In genomic region chr19:55228015-55228391, GRCh38 we compare ENCODE assay signal across 16 cellular contexts. TPM values are rescaled to one million over a fixed set of nuclear protein-coding genes. Genes with fewer than 3 reads are reported as not detected.
DNase-seq lines count a peak whose midpoint lies in the region; ATAC-seq and TF ChIP-seq lines count a peak whose summit lies in the region.
"Had no signal": no experiment of that assay in that cellular context is flagged by ENCODE, and none has a peak within 500 bp of the region (broad histone marks: within the 10 kb centered on the region; RNA-seq: fewer than 3 reads in every experiment).

No MANE protein-coding gene starts in this region.

- no peak for TF ChIP-seq POLR2A in gastrocnemius medialis (IDR thresholded peaks at IDR 0.05)
- no peak for TF ChIP-seq POLR2A in vagina (IDR thresholded peaks at IDR 0.05)

- DNase-seq in Caco-2 (no peak), WTC11 (ENCODE audit: low spot score) (no peak), gastrocnemius medialis (no peak), ACHN (no peak), vagina (ENCODE audit: extremely low spot score in 2 of 2) (no peak)
- DNase-seq: activated CD8-positive, alpha-beta memory T cell treated with anti-CD3 and anti-CD28 coated beads, Interleukin-2, amount 50 U/mL, for 48 hours; cerebellar nuclear complex; GF-D8; immature natural killer cell; NCI-H774; T-helper 1 cell had no signal

- H3K4me3 Mint-ChIP-seq in Caco-2 (ENCODE audit: unreplicated experiment) (peak overlapping the region; percentile 60), WTC11 (no peak overlapping the region)
- H3K4me3 Mint-ChIP-seq: immature natural killer cell had no signal

- TF ChIP-seq CTCF in Caco-2 (IDR thresholded peaks at IDR 0.05; ENCODE audit: insufficient read depth in 1 of 2, low read depth in 1 of 2, low read length in 1 of 2, severe bottlenecking in 1 of 2, unreplicated experiment in 1 of 2): no peak
- no peak for TF ChIP-seq CTCF in WTC11 (IDR thresholded peaks at IDR 0.05)
- no peak for TF ChIP-seq CTCF in liver (IDR thresholded peaks at IDR 0.05; ENCODE audit: low read depth, low read length, missing input control)
- TF ChIP-seq CTCF in gastrocnemius medialis (IDR thresholded peaks at IDR 0.05 in 4 of 5, conservative IDR thresholded peaks at IDR 0.05 in 1 of 5): no peak
- no peak for TF ChIP-seq CTCF in vagina (IDR thresholded peaks at IDR 0.05)

- peaks cover 4% of the 10 kb centered on the region for H3K36me3 ChIP-seq in Caco-2 (ENCODE audit: control insufficient read depth, insufficient read depth, low read length)
- peaks cover 8 to 25% (median 11%) of the 10 kb centered on the region in 4 donors for H3K36me3 ChIP-seq in liver (ENCODE audit: control insufficient read depth in 4 of 4, insufficient read depth in 3 of 4, low read depth in 1 of 4, low read length in 3 of 4)
- H3K36me3 ChIP-seq in gastrocnemius medialis: peaks cover 0 to 51% of the 10 kb centered on the region in 2 donors
- H3K36me3 ChIP-seq in vagina: peaks cover 0 to 46% of the 10 kb centered on the region in 2 donors

- TF ChIP-seq RAD21 in liver (IDR thresholded peaks at IDR 0.05): no peak

- POLR2A ChIA-PET in Caco-2 (lab: Charles Lee): no interaction called here
- POLR2A ChIA-PET in WTC11 (lab: Charles Lee): no interaction called here

- H3K27ac Mint-ChIP-seq in Caco-2 (ENCODE audit: unreplicated experiment): peak overlapping the region; percentile 98
- peak overlapping the region; percentile 23; the same call in 1 of the 2 replicates for H3K27ac Mint-ChIP-seq in WTC11

- intact Hi-C loops in Caco-2 (cut with micrococcal nuclease; ENCODE audit: unreplicated experiment): loop anchor here (1.0 kb wide), 2 partner anchors 16 to 31 kb away; partner anchors contain the start of gene PPP6R1
- intact Hi-C loops in gastrocnemius medialis (cut with DNase I; ENCODE audit: low total_unique reads): no loop called here
- intact Hi-C loops in vagina (cut with DNase I): no loop called here

- CTCF ChIA-PET in Caco-2 (lab: Charles Lee): no interaction called here
- CTCF ChIA-PET in WTC11 (lab: Charles Lee): interaction anchor here (0.6 to 1.3 kb wide), 2 partner anchors 17 to 20 kb away, joined by 4 read pairs; no protein-coding TSS in a partner anchor

- ATAC-seq in WTC11 (no peak), gastrocnemius medialis (no peak)
- ATAC-seq: activated CD4-positive, CD25-positive, alpha-beta regulatory T cell treated with anti-CD3 and anti-CD28 coated beads, Interleukin-2, amount 50 U/mL, for 24 hours; gastroesophageal sphincter had no signal

- peak overlapping the region; percentile 9 to 62 for H3K9ac ChIP-seq in liver (ENCODE audit: low read depth in 1 of 2, low read length in 2 of 2)

- H3K36me3 Mint-ChIP-seq in Caco-2 (ENCODE audit: insufficient read depth, unreplicated experiment) (peaks cover 76% of the 10 kb centered on the region), WTC11 (peaks cover 4% of the 10 kb centered on the region)

- H3K9me3 Mint-ChIP-seq in Caco-2 (ENCODE audit: unreplicated experiment): no peaks in the 10 kb centered on the region
- H3K9me3 Mint-ChIP-seq in WTC11: no peaks in the 10 kb centered on the region
- H3K9me3 Mint-ChIP-seq: immature natural killer cell had no signal

- no TSS peak for BruUV-seq in Caco-2 (replicated peaks; lab: Mats Ljungman, UMichigan)

- H3K4me3 ChIP-seq in Caco-2 (ENCODE audit: low read depth, low read length) (peak overlapping the region; percentile 42), liver (ENCODE audit: low read depth in 1 of 3, low read length in 3 of 3) (peak overlapping the region; percentile 26 to 42 (median 29)), gastrocnemius medialis (no peak overlapping the region), vagina (no peak overlapping the region)
- H3K4me3 ChIP-seq: gastroesophageal sphincter had no signal

- in situ Hi-C loops in gastrocnemius medialis (cut with MboI; ENCODE audit: low sequenced_read_pairs in 4 of 4) (no loop called here), ACHN (cut with HindIII; ENCODE audit: low pct_ligation_motif_present, low pct_unique_long_range_greater_than_20kb, low sequenced_read_pairs) (no loop called here)

- H3K4me1 Mint-ChIP-seq in Caco-2 (ENCODE audit: low read depth, unreplicated experiment) (peaks cover 35% of the 10 kb centered on the region), WTC11 (peaks cover 4% of the 10 kb centered on the region; the same call in 1 of the 2 replicates)

- H3K27me3 Mint-ChIP-seq in Caco-2 (ENCODE audit: insufficient read depth, unreplicated experiment) (no peaks in the 10 kb centered on the region), WTC11 (ENCODE audit: low read depth) (no peaks in the 10 kb centered on the region)

- H3K27ac ChIP-seq in liver (ENCODE audit: low read depth in 1 of 2, low read length in 2 of 2) (peak overlapping the region; percentile 52 to 81), gastrocnemius medialis (no peak overlapping the region), vagina (no peak overlapping the region)
- H3K27ac ChIP-seq: gastroesophageal sphincter had no signal

- peaks cover 32% of the 10 kb centered on the region for H3K4me1 ChIP-seq in Caco-2
- peaks cover 5 to 29% (median 23%) of the 10 kb centered on the region in 4 donors for H3K4me1 ChIP-seq in liver (ENCODE audit: control insufficient read depth in 4 of 4, insufficient read depth in 4 of 4, low read length in 3 of 4)
- no peaks in the 10 kb centered on the region for H3K4me1 ChIP-seq in gastrocnemius medialis
- no peaks in the 10 kb centered on the region for H3K4me1 ChIP-seq in vagina

- 44% methylated on average over 17 of the region's 17 CpGs for WGBS in liver

- H3K9me3 ChIP-seq in Caco-2: no peaks in the 10 kb centered on the region
- no peaks in the 10 kb centered on the region for H3K9me3 ChIP-seq in liver (ENCODE audit: control insufficient read depth in 4 of 4, low read length in 3 of 4)
- no peaks in the 10 kb centered on the region for H3K9me3 ChIP-seq in gastrocnemius medialis
- no peaks in the 10 kb centered on the region for H3K9me3 ChIP-seq in vagina
- H3K9me3 ChIP-seq: gastroesophageal sphincter had no signal

- H3K27me3 ChIP-seq in Caco-2 (replicated peaks; ENCODE audit: control insufficient read depth, insufficient read depth, low read length) (no peaks in the 10 kb centered on the region), liver (ENCODE audit: control insufficient read depth in 4 of 4, insufficient read depth in 4 of 4, low read length in 3 of 4) (no peaks in the 10 kb centered on the region), gastrocnemius medialis (no peaks in the 10 kb centered on the region), vagina (no peaks in the 10 kb centered on the region)
- H3K27me3 ChIP-seq: gastroesophageal sphincter had no signal

TF ChIP-seq in WTC11, 78 proteins besides CTCF, POLR2A, EP300 and RAD21 (continues in another document):
- TF ChIP-seq NR3C1 (CRISPR knock-in tag; conservative IDR thresholded peaks at IDR 0.05; ENCODE audit: low read depth): no peak
- no peak for TF ChIP-seq SMAD4 (CRISPR knock-in tag; IDR thresholded peaks at IDR 0.05)

TF ChIP-seq in liver, 16 proteins besides CTCF, POLR2A, EP300 and RAD21 (continues in another document):
- no peak for TF ChIP-seq REST (IDR thresholded peaks at IDR 0.05)
- TF ChIP-seq YY1 (IDR thresholded peaks at IDR 0.05): no peak
- no peak for TF ChIP-seq NR2F2 (IDR thresholded peaks at IDR 0.05)
- TF ChIP-seq TAF1 (conservative IDR thresholded peaks at IDR 0.05): no peak

RNA-seq across cellular contexts. Expression of gene TMEM86B, which starts 0.6 kb away (rescaled TPM):
- total RNA-seq in Caco-2 (2022) (18.0 and 21.2 TPM in 2 replicates), WTC11 (2021) (3.5 to 4.2 TPM (median 4.1 TPM) in 3 replicates), liver (10 to 100 TPM in 1 of 2 donors, 1 to 10 TPM in 1; 4.8 to 13.7 TPM), gastrocnemius medialis (1 to 10 TPM in 3 of 4 donors, under 1 TPM in 1; 0.87 to 5.0 (median 1.7) TPM), vagina (2.9 TPM)
- 10 to 100 TPM; 19.4 to 20.1 TPM for polyA plus RNA-seq in liver

RNA-seq across cellular contexts. Expression of gene PTPRH, which starts 18.7 kb away (rescaled TPM):
- total RNA-seq in Caco-2 (2022): 2.3 and 2.7 TPM in 2 replicates
- 0.41 to 0.63 TPM (median 0.44 TPM) in 3 replicates for total RNA-seq in WTC11 (2021)
- 10 to 100 TPM in 1 of 2 donors, 1 to 10 TPM in 1; 3.1 to 18.5 TPM for total RNA-seq in liver
- 10 to 100 TPM in 1 of 2 donors, 1 to 10 TPM in 1; 4.3 to 20.4 TPM for polyA plus RNA-seq in liver
- total RNA-seq in gastrocnemius medialis: under 1 TPM; 0.39 to 0.56 (median 0.48) TPM
- 4.4 TPM for total RNA-seq in vagina
- total RNA-seq: mononuclear cell, temporal lobe had no signal
- polyA plus RNA-seq: immature natural killer cell had no signal

RNA-seq across cellular contexts. Expression of gene PPP6R1, which starts 30.8 kb away (rescaled TPM):
- total RNA-seq in Caco-2 (2022): 113 and 118 TPM in 2 replicates
- 78.4 to 91.8 TPM (median 83.2 TPM) in 3 replicates for total RNA-seq in WTC11 (2021)
- 10 to 100 TPM; 24.6 to 40.1 TPM for total RNA-seq in liver
- polyA plus RNA-seq in liver: 10 to 100 TPM in 1 of 2 donors, 1 to 10 TPM in 1; 5.5 to 20.4 TPM
- total RNA-seq in gastrocnemius medialis: 10 to 100 TPM; 14.6 to 47.9 (median 39.6) TPM
- 30.4 TPM for total RNA-seq in vagina

RNA-seq across cellular contexts. Expression of gene SYT5, which starts 47.9 kb away (rescaled TPM):
- total RNA-seq in Caco-2 (2022): not detected in 2 replicates
- 0.77 to 2.5 TPM (median 1.1 TPM) in 3 replicates for total RNA-seq in WTC11 (2021)
- under 1 TPM in 1 of 2 donors, not detected in 1; under 0.01 TPM for total RNA-seq in liver
- polyA plus RNA-seq in liver: not detected
- total RNA-seq in gastrocnemius medialis: not detected
- not detected for total RNA-seq in vagina

RNA-seq across cellular contexts. Expression of gene HSPBP1, which starts 51.9 kb away (rescaled TPM):
- 69.6 and 71.4 TPM in 2 replicates for total RNA-seq in Caco-2 (2022)
- 57.1 to 65.2 TPM (median 60.9 TPM) in 3 replicates for total RNA-seq in WTC11 (2021)
- total RNA-seq in liver: 10 to 100 TPM in 1 of 2 donors, 1 to 10 TPM in 1; 9.4 to 11.6 TPM
- polyA plus RNA-seq in liver: 10 to 100 TPM; 15.3 to 31.6 TPM
- total RNA-seq in gastrocnemius medialis: 10 to 100 TPM; 18.5 to 41.7 (median 36.7) TPM
- total RNA-seq in vagina: 29.5 TPM

Comparison
In these comparisons a context has a peak if more than half of its experiments do, and no peak if none do; other contexts are left out.
1. H3K4me3 ChIP-seq: peak in Caco-2 (single experiment) and liver (3 of 3); none in gastrocnemius medialis (0 of 4) and vagina (0 of 2).
2. H3K27ac ChIP-seq: peak in liver (2 of 2); none in gastrocnemius medialis (0 of 4) and vagina (single experiment).